8 cellular contexts compared by ENCODE assay signal in genomic region chr15:63043391-63044076, GRCh38.
DNase-seq lines count a peak whose midpoint lies in the region; ATAC-seq and TF ChIP-seq lines count a peak whose summit lies in the region.

No MANE protein-coding gene starts in this region.

- peak overlapping the region in 8 of 11 experiments; percentile 20 to 81 (median 44); a peak in 11 of 22 replicates for H3K4me2 ChIP-seq in BLaER1 treated with 17β-estradiol and CSF1 and Interleukin-3, amounts not matched to agents 10 nM and 100 nM

- peak overlapping the region; percentile 60 to 79 for H3K4me3 Mint-ChIP-seq in stimulated activated naive CD8-positive, alpha-beta T cell treated with anti-CD3 and anti-CD28 coated beads, Interleukin-15, amount 100 ng/mL, for 72 hours

- peaks cover 0 to 15% (median 6%) of the 10 kb centered on the region in 10 experiments; a peak in 11 of 20 replicates for H3K4me1 ChIP-seq in BLaER1 treated with 17β-estradiol and CSF1 and Interleukin-3, amounts not matched to agents 10 nM and 100 nM

- peak overlapping the region in 4 of 10 experiments; percentile 27 to 35 (median 30); a peak in 5 of 20 replicates for H3K4me3 ChIP-seq in BLaER1 treated with 17β-estradiol and CSF1 and Interleukin-3, amounts not matched to agents 10 nM and 100 nM
- H3K4me3 ChIP-seq in brain microvascular endothelial cell (ENCODE audit: low read depth, low read length), result peak overlapping the region; percentile 100

- ATAC-seq in stimulated activated naive CD8-positive, alpha-beta T cell treated with anti-CD3 and anti-CD28 coated beads, Interleukin-15, amount 100 ng/mL, for 72 hours, result no peak

- H3K9me3 Mint-ChIP-seq in stimulated activated naive CD8-positive, alpha-beta T cell treated with anti-CD3 and anti-CD28 coated beads, Interleukin-15, amount 100 ng/mL, for 72 hours, result no peaks in the 10 kb centered on the region

- no peak for TF ChIP-seq CTCF in brain microvascular endothelial cell (IDR thresholded peaks at IDR 0.05; ENCODE audit: low read depth, low read length, missing control alignments)

- peaks cover 75 to 91% (median 84%) of the 10 kb centered on the region in 11 experiments for H3K27me3 ChIP-seq in BLaER1 treated with 17β-estradiol and CSF1 and Interleukin-3, amounts not matched to agents 10 nM and 100 nM
- no peaks in the 10 kb centered on the region for H3K27me3 ChIP-seq in brain microvascular endothelial cell (replicated peaks)

- no peak overlapping the region for H3K27ac ChIP-seq in BLaER1 treated with 17β-estradiol and CSF1 and Interleukin-3, amounts not matched to agents 10 nM and 100 nM
- H3K27ac ChIP-seq in brain microvascular endothelial cell, result peak overlapping the region; percentile 75

- no peak overlapping the region for H3K27ac Mint-ChIP-seq in stimulated activated naive CD8-positive, alpha-beta T cell treated with anti-CD3 and anti-CD28 coated beads, Interleukin-15, amount 100 ng/mL, for 72 hours

- in situ Hi-C loops in brain microvascular endothelial cell (cut with HindIII; ENCODE audit: low pct_ligation_motif_present, low sequenced_read_pairs), result no loop called here

- no peak overlapping the region for H3K9ac ChIP-seq in BLaER1 treated with 17β-estradiol and CSF1 and Interleukin-3, amounts not matched to agents 10 nM and 100 nM

- H3K4me1 Mint-ChIP-seq in stimulated activated naive CD8-positive, alpha-beta T cell treated with anti-CD3 and anti-CD28 coated beads, Interleukin-15, amount 100 ng/mL, for 72 hours, result peaks cover 29% of the 10 kb centered on the region

- no peaks in the 10 kb centered on the region for H3K36me3 ChIP-seq in BLaER1 treated with 17β-estradiol and CSF1 and Interleukin-3, amounts not matched to agents 10 nM and 100 nM
- peaks cover 49% of the 10 kb centered on the region for H3K36me3 ChIP-seq in brain microvascular endothelial cell (replicated peaks)

- DNase-seq in MV-4-11 (lab: John Stamatoyannopoulos, UW) (peak; percentile 20), brain microvascular endothelial cell (no peak), kidney tubule cell (ENCODE audit: low spot score) (peak; percentile 44), medulla oblongata (ENCODE audit: extremely low spot score) (no peak), hepatic stellate cell (ENCODE audit: low spot score) (no peak)
- peak; percentile 13 to 14 for DNase-seq in stimulated activated naive CD8-positive, alpha-beta T cell treated with anti-CD3 and anti-CD28 coated beads, Interleukin-15, amount 100 ng/mL, for 72 hours
- no peak for DNase-seq in activated CD4-positive, CD25-positive, alpha-beta regulatory T cell treated with anti-CD3 and anti-CD28 coated beads, Interleukin-2, amount 50 U/mL, for 72 hours

- H4K20me1 ChIP-seq in BLaER1 treated with 17β-estradiol and CSF1 and Interleukin-3, amounts not matched to agents 10 nM and 100 nM, result peaks cover 0 to 17% (median 0%) of the 10 kb centered on the region in 11 experiments; a peak in 5 of 22 replicates

- peaks cover 86% of the 10 kb centered on the region for H3K27me3 Mint-ChIP-seq in stimulated activated naive CD8-positive, alpha-beta T cell treated with anti-CD3 and anti-CD28 coated beads, Interleukin-15, amount 100 ng/mL, for 72 hours

- peaks cover 0 to 12% (median 0%) of the 10 kb centered on the region in 11 experiments; a peak in 6 of 22 replicates for H3K9me3 ChIP-seq in BLaER1 treated with 17β-estradiol and CSF1 and Interleukin-3, amounts not matched to agents 10 nM and 100 nM (replicated peaks in 1 of 11)

Comparison
In these comparisons a context has a peak if more than half of its experiments do, and no peak if none do; other contexts are left out.
1. DNase-seq: peak in MV-4-11 (single experiment), kidney tubule cell (single experiment) and stimulated activated naive CD8-positive, alpha-beta T cell treated with anti-CD3 and anti-CD28 coated beads, Interleukin-15, amount 100 ng/mL, for 72 hours (2 of 2); none in brain microvascular endothelial cell (single experiment), medulla oblongata (single experiment), activated CD4-positive, CD25-positive, alpha-beta regulatory T cell treated with anti-CD3 and anti-CD28 coated beads, Interleukin-2, amount 50 U/mL, for 72 hours (single experiment) and hepatic stellate cell (single experiment).